In genomic region chr5:77963795-77964194, GRCh38 we compare ENCODE assay signal across 36 cellular contexts.
"Had no signal": no experiment of that assay in that cellular context is flagged by ENCODE, and none has a peak within 500 bp of the region (broad histone marks: within the 10 kb centered on the region; RNA-seq: fewer than 3 reads in every experiment).

No MANE protein-coding gene starts in this region.

- H3K36me3 ChIP-seq: MG63 had no signal

- DNase-seq: Karpas-422, Kasumi-1, MG63, MM.1S, MV-4-11, NCI-H1048, NCI-H1092, NCI-H1092 treated with DMSO at 0.1 percent for 48 hours, NCI-H1105, NCI-H1105 treated with DMSO at 0.1 percent for 48 hours, NCI-H1417, NCI-H1417 treated with DMSO at 0.1 percent for 48 hours, NCI-H1436, NCI-H1436 treated with DMSO at 0.1 percent for 48 hours, NCI-H146, NCI-H1694, NCI-H1694 treated with DMSO at 0.1 percent for 48 hours, NCI-H187, NCI-H187 treated with DMSO at 0.1 percent for 48 hours, NCI-H1930, NCI-H2029, NCI-H2029 treated with DMSO at 0.1 percent for 48 hours, NCI-H2081, NCI-H2081 treated with DMSO at 0.1 percent for 48 hours, NCI-H2107, NCI-H2171, NCI-H2171 treated with DMSO at 0.1 percent for 48 hours, NCI-H2227 treated with DMSO at 0.1 percent for 48 hours, NCI-H226, NCI-H345, NCI-H446, NCI-H446 treated with DMSO at 0.1 percent for 48 hours, NCI-H510A, NCI-H510A treated with DMSO at 0.1 percent for 48 hours, NCI-H524, NCI-H524 treated with DMSO at 0.1 percent for 48 hours had no signal

- H3K4me3 ChIP-seq: MG63 had no signal

- H3K9me3 ChIP-seq: MG63 had no signal

- H3K27me3 ChIP-seq: MG63 had no signal
